ENCODE assay signal across 1 cellular context in genomic region chr13:48783181-48783630, GRCh38.
TF ChIP-seq lines count a peak whose summit lies in the region.

No MANE protein-coding gene starts in this region.

TF ChIP-seq in HepG2, 621 proteins besides CTCF, POLR2A, EP300 and RAD21 (continued from another document):
- TF ChIP-seq ZNF563 (CRISPR knock-in tag; IDR thresholded peaks at IDR 0.05) (no peak), ZNF629 (CRISPR knock-in tag; conservative IDR thresholded peaks at IDR 0.05) (no peak), PREB (CRISPR knock-in tag; IDR thresholded peaks at IDR 0.05) (no peak), KLF16 (CRISPR knock-in tag; IDR thresholded peaks at IDR 0.05) (no peak), HHEX (CRISPR knock-in tag; IDR thresholded peaks at IDR 0.05) (no peak), ZBTB21 (CRISPR knock-in tag; IDR thresholded peaks at IDR 0.05) (peak; percentile 46; the same call in 1 of the 2 replicates), ZNF329 (CRISPR knock-in tag; IDR thresholded peaks at IDR 0.05; ENCODE audit: low read depth) (no peak), GATAD2A (CRISPR knock-in tag; IDR thresholded peaks at IDR 0.05) (peak; percentile 50), ATF4 (CRISPR knock-in tag; IDR thresholded peaks at IDR 0.05) (peak in 1 of 2 experiments; percentile 61; a peak in 2 of 4 replicates), ZNF614 (CRISPR knock-in tag; IDR thresholded peaks at IDR 0.05; ENCODE audit: borderline replicate concordance) (peak; percentile 32; the same call in 1 of the 2 replicates), RXRB (CRISPR knock-in tag; IDR thresholded peaks at IDR 0.05; ENCODE audit: borderline replicate concordance) (peak; percentile 17; the same call in 1 of the 2 replicates), NFYB (CRISPR knock-in tag; IDR thresholded peaks at IDR 0.05) (no peak), KDM6A (CRISPR knock-in tag; IDR thresholded peaks at IDR 0.05; ENCODE audit: low read depth) (no peak), POGK (CRISPR knock-in tag; conservative IDR thresholded peaks at IDR 0.05) (no peak), ZNF644 (CRISPR knock-in tag; IDR thresholded peaks at IDR 0.05; ENCODE audit: low read depth) (0 out of 2 replicates have a peak, but pooled peaks have one; percentile 27), SOX13 (IDR thresholded peaks at IDR 0.05) (no peak), SOX13 (CRISPR knock-in tag; conservative IDR thresholded peaks at IDR 0.05 in 1 of 2, IDR thresholded peaks at IDR 0.05 in 1 of 2) (peak in 1 of 2 experiments; percentile 40; a peak in 1 of 4 replicates), E2F2 (CRISPR knock-in tag; IDR thresholded peaks at IDR 0.05; ENCODE audit: borderline replicate concordance) (no peak), ZNF256 (CRISPR knock-in tag; conservative IDR thresholded peaks at IDR 0.05) (no peak)
